Comparison of ENCODE assay signal across 17 cellular contexts in genomic region chr5:93299596-93300308, GRCh38.
DNase-seq lines count a peak whose midpoint lies in the region; ATAC-seq, FAIRE-seq and TF ChIP-seq lines count a peak whose summit lies in the region.
"Had no signal": no experiment of that assay in that cellular context is flagged by ENCODE, and none has a peak within 500 bp of the region (broad histone marks: within the 10 kb centered on the region; RNA-seq: fewer than 3 reads in every experiment).

No MANE protein-coding gene starts in this region.

- no peak overlapping the region for H3K4me3 ChIP-seq in kidney (ENCODE audit: low read length in 2 of 2)
- H3K4me3 ChIP-seq in stomach = no peak overlapping the region
- no peak overlapping the region for H3K4me3 ChIP-seq in aorta (ENCODE audit: low read length in 2 of 2)

- WGBS in stomach, 5 donors = 53 to 63% (median 57%) methylated on average over 7 of the region's 7 CpGs
- WGBS in aorta, 2 donors = 64 to 76% methylated on average over 7 of the region's 7 CpGs

- no peak for TF ChIP-seq POLR2A in stomach (IDR thresholded peaks at IDR 0.05)

- TF ChIP-seq CTCF in kidney (IDR thresholded peaks at IDR 0.05; ENCODE audit: borderline replicate concordance, extremely low read depth, insufficient read depth) = no peak
- no peak for TF ChIP-seq CTCF in stomach (IDR thresholded peaks at IDR 0.05)

- H3K9me3 ChIP-seq in kidney (ENCODE audit: control insufficient read depth in 1 of 2, low read length in 2 of 2) = no peaks in the 10 kb centered on the region
- H3K9me3 ChIP-seq in stomach = no peaks in the 10 kb centered on the region
- no peaks in the 10 kb centered on the region for H3K9me3 ChIP-seq in aorta (ENCODE audit: control insufficient read depth, low read length)

- no peak overlapping the region for H3K9ac ChIP-seq in kidney (ENCODE audit: low read length in 2 of 2)

- in situ Hi-C loops in SK-MEL-5 (cut with HindIII; ENCODE audit: low pct_unique_long_range_greater_than_20kb, low sequenced_read_pairs) = no loop called here

- H3K27ac ChIP-seq in kidney (ENCODE audit: low read depth in 2 of 2, low read length in 2 of 2) = no peak overlapping the region
- no peak overlapping the region for H3K27ac ChIP-seq in stomach
- no peak overlapping the region for H3K27ac ChIP-seq in aorta (ENCODE audit: low read depth in 1 of 2, low read length in 2 of 2)

- no peak for TF ChIP-seq EP300 in stomach (IDR thresholded peaks at IDR 0.05)

- H3K27me3 ChIP-seq in stomach = no peaks in the 10 kb centered on the region
- H3K27me3 ChIP-seq in aorta (ENCODE audit: control insufficient read depth in 1 of 2, insufficient read depth in 2 of 2, low read length in 1 of 2) = no peaks in the 10 kb centered on the region

- no peaks in the 10 kb centered on the region for H3K4me1 ChIP-seq in kidney (ENCODE audit: control insufficient read depth in 1 of 2, insufficient read depth in 1 of 2, low read depth in 1 of 2, low read length in 2 of 2)
- H3K4me1 ChIP-seq in stomach = peaks cover 0 to 10% (median 0%) of the 10 kb centered on the region in 4 donors
- no peaks in the 10 kb centered on the region for H3K4me1 ChIP-seq in aorta (ENCODE audit: control insufficient read depth in 1 of 2, insufficient read depth in 2 of 2, low read length in 2 of 2)

- H3K36me3 ChIP-seq in kidney (ENCODE audit: control insufficient read depth in 1 of 2, insufficient read depth in 2 of 2, low read length in 2 of 2) (no peaks in the 10 kb centered on the region), stomach (no peaks in the 10 kb centered on the region), aorta (ENCODE audit: control insufficient read depth in 1 of 2, insufficient read depth in 2 of 2, low read length in 1 of 2) (no peaks in the 10 kb centered on the region)

- ATAC-seq in aorta (ENCODE audit: low FRiP score) = no peak
- ATAC-seq: right cardiac atrium; stimulated activated naive CD8-positive, alpha-beta T cell treated with anti-CD3 and anti-CD28 coated beads, Interleukin-15, Interleukin-2, amounts not matched to agents 100 U/mL and 50 U/mL, for 24 hours had no signal

- intact Hi-C loops in kidney (cut with DNase I) (no loop called here), stomach (cut with DNase I; ENCODE audit: low total_unique reads) (no loop called here), aorta (cut with DNase I) (no loop called here)

- FAIRE-seq in kidney (lab: Jason Lieb, UNC) = peak; percentile 41
- FAIRE-seq: endometrium had no signal

- peak; percentile 24 for DNase-seq in NCI-H748 (lab: John Stamatoyannopoulos, UW; ENCODE audit: unreplicated experiment)
- no peak for DNase-seq in NCI-H748 treated with DMSO at 0.1 percent for 48 hours (lab: John Stamatoyannopoulos, UW)
- DNase-seq in SK-MEL-5 (ENCODE audit: low read depth, low spot score) = peak; percentile 22
- no peak for DNase-seq in kidney
- peak; percentile 26 for DNase-seq in smooth muscle cell of the brain vasculature (ENCODE audit: low read depth, low spot score)
- DNase-seq in AG08396 (ENCODE audit: low spot score) = no peak
- no peak for DNase-seq in stomach
- DNase-seq in aorta = no peak
- DNase-seq: activated CD4-positive, alpha-beta T cell treated with anti-CD3 and anti-CD28 coated beads for 4 hours; DND-41; glutamatergic neuron; HCEC 1CT; MV-4-11; right cardiac atrium; stimulated activated naive CD8-positive, alpha-beta T cell treated with anti-CD3 and anti-CD28 coated beads, Interleukin-15, Interleukin-2, amounts not matched to agents 100 U/mL and 50 U/mL, for 24 hours; T-helper 1 cell had no signal

Comparison
In these comparisons a context has a peak if more than half of its experiments do, and no peak if none do; other contexts are left out.
1. DNase-seq: peak in NCI-H748 (single experiment), SK-MEL-5 (single experiment) and smooth muscle cell of the brain vasculature (single experiment); none in NCI-H748 treated with DMSO at 0.1 percent for 48 hours (single experiment), kidney (single experiment), AG08396 (single experiment), stomach (single experiment) and aorta (0 of 2).